7 cellular contexts compared by ENCODE assay signal in the genomic region with DNA sequence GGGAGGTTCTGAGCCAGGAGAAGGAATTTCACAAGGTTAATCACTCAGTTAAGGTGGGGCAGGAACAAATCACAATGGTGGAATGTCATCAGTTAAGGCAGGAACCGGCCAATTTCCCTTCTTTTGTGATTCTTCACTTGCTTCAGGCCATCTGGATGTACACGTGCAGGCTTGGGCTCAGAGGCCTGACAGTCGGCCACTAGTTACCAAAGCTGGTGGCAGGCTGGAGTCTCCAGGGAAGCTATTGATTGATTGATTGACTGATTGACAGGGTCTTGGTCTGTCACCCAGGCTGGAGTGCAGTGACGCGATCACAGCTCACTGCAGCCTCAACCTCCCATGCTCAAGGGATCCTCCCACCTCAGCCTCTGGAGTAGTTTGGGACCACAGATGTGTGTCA. TPM values are rescaled to one million over a fixed set of nuclear protein-coding genes. Genes with fewer than 3 reads are reported as not detected.
DNase-seq lines count a peak whose midpoint lies in the region; ATAC-seq and TF ChIP-seq lines count a peak whose summit lies in the region.
"Not testable (repeated sequence)": the region's sequence is repeated elsewhere in the genome, so short reads cannot be mapped to it uniquely, and the experiment has no call there.

No MANE protein-coding gene starts in this region.

- in situ Hi-C loops in GM23248 (cut with MboI); gastrocnemius medialis (cut with MboI; ENCODE audit: low sequenced_read_pairs in 4 of 4): not testable (repeated sequence)

- POLR2A ChIA-PET in RWPE1 (lab: Yijun Ruan, JAX; ENCODE audit: low non-redundant PET), result not testable (repeated sequence)

- 15 to 16% methylated on average over 5 of the region's 5 CpGs for WGBS in GM23248 (ENCODE audit: low coverage in 1 of 2, low lambda C conversion rate in 2 of 2, missing lambda C conversion rate in 2 of 2), 2 experiments

- H3K9ac ChIP-seq in GM23248, result peak overlapping the region; percentile 92

- H3K4me2 ChIP-seq in GM23248 (ENCODE audit: unreplicated experiment), result peak overlapping the region; percentile 100

- H3K4me1 ChIP-seq in GM23248 (ENCODE audit: insufficient read depth), result not testable (repeated sequence)
- H3K4me1 ChIP-seq in gastrocnemius medialis, result peaks cover 30 to 31% of the 10 kb centered on the region in 2 donors

- not testable (repeated sequence) for H4K20me1 ChIP-seq in GM23248 (ENCODE audit: insufficient read depth)

- not testable (repeated sequence) for H3K27me3 ChIP-seq in GM23248 (replicated peaks; ENCODE audit: insufficient read depth); gastrocnemius medialis

- not testable (repeated sequence) for H3K36me3 Mint-ChIP-seq in activated T-cell treated with anti-CD3 and anti-CD28 coated beads, Interleukin-2, amount 50 U/mL, for 72 hours (ENCODE audit: insufficient read depth in 2 of 2); central memory CD8-positive, alpha-beta T cell (ENCODE audit: insufficient read depth); mesothelial cell of epicardium

- H3K9me2 ChIP-seq in GM23248 (ENCODE audit: insufficient read depth), result not testable (repeated sequence)

- intact Hi-C loops in gastrocnemius medialis (cut with DNase I; ENCODE audit: low total_unique reads), result not testable (repeated sequence)

- H3K9me3 ChIP-seq in GM23248 (ENCODE audit: low read depth); gastrocnemius medialis: not testable (repeated sequence)

- peak; percentile 52 for DNase-seq in GM23248
- DNase-seq in RWPE1 (ENCODE audit: low spot score); activated T-cell treated with anti-CD3 and anti-CD28 coated beads, Interleukin-2, amount 50 U/mL, for 72 hours; central memory CD8-positive, alpha-beta T cell (ENCODE audit: low spot score in 2 of 2); mesothelial cell of epicardium (ENCODE audit: low spot score in 2 of 2, unreplicated experiment in 2 of 2); gastrocnemius medialis: not testable (repeated sequence)
- DNase-seq in foreskin fibroblast, result peak in 1 of 2 donors; percentile 27

- TF ChIP-seq POLR2A in gastrocnemius medialis (IDR thresholded peaks at IDR 0.05), result not testable (repeated sequence)

- not testable (repeated sequence) for H3K9me3 Mint-ChIP-seq in activated T-cell treated with anti-CD3 and anti-CD28 coated beads, Interleukin-2, amount 50 U/mL, for 72 hours; central memory CD8-positive, alpha-beta T cell; mesothelial cell of epicardium

- H3K4me3 ChIP-seq in GM23248, result peak overlapping the region; percentile 96
- H3K4me3 ChIP-seq in foreskin fibroblast (ENCODE audit: low read depth in 1 of 2, low read length in 2 of 2), result peak overlapping the region; percentile 98 to 99
- peak overlapping the region in 3 of 4 donors; percentile 86 to 100 (median 93) for H3K4me3 ChIP-seq in gastrocnemius medialis

- peak overlapping the region; percentile 90 to 96 for H3K4me3 Mint-ChIP-seq in activated T-cell treated with anti-CD3 and anti-CD28 coated beads, Interleukin-2, amount 50 U/mL, for 72 hours
- H3K4me3 Mint-ChIP-seq in central memory CD8-positive, alpha-beta T cell, result peak overlapping the region; percentile 88
- H3K4me3 Mint-ChIP-seq in mesothelial cell of epicardium, result peak overlapping the region; percentile 98

- H3K27ac ChIP-seq in GM23248, result peak overlapping the region; percentile 90
- peak overlapping the region; percentile 93 for H3K27ac ChIP-seq in RWPE1
- peak overlapping the region in 1 of 4 donors; percentile 92 for H3K27ac ChIP-seq in gastrocnemius medialis

- not testable (repeated sequence) for H3K27me3 Mint-ChIP-seq in activated T-cell treated with anti-CD3 and anti-CD28 coated beads, Interleukin-2, amount 50 U/mL, for 72 hours (ENCODE audit: low read depth); central memory CD8-positive, alpha-beta T cell; mesothelial cell of epicardium (ENCODE audit: low read depth)

- H3K36me3 ChIP-seq in GM23248 (ENCODE audit: low read depth); gastrocnemius medialis: not testable (repeated sequence)

- H3K4me1 Mint-ChIP-seq in activated T-cell treated with anti-CD3 and anti-CD28 coated beads, Interleukin-2, amount 50 U/mL, for 72 hours (ENCODE audit: low read depth), result peaks cover 48% of the 10 kb centered on the region
- peaks cover 34% of the 10 kb centered on the region for H3K4me1 Mint-ChIP-seq in central memory CD8-positive, alpha-beta T cell
- peaks cover 25% of the 10 kb centered on the region for H3K4me1 Mint-ChIP-seq in mesothelial cell of epicardium

- peak overlapping the region; percentile 96 for H2AFZ ChIP-seq in GM23248

- not testable (repeated sequence) for H3K27ac Mint-ChIP-seq in activated T-cell treated with anti-CD3 and anti-CD28 coated beads, Interleukin-2, amount 50 U/mL, for 72 hours; central memory CD8-positive, alpha-beta T cell (ENCODE audit: low read depth)
- peak overlapping the region; percentile 65 for H3K27ac Mint-ChIP-seq in mesothelial cell of epicardium

- not testable (repeated sequence) for TF ChIP-seq CTCF in RWPE1 (conservative IDR thresholded peaks at IDR 0.05; ENCODE audit: low read depth); foreskin fibroblast (IDR thresholded peaks at IDR 0.05; ENCODE audit: low read depth, low read length); mesothelial cell of epicardium (IDR thresholded peaks at IDR 0.05; ENCODE audit: unreplicated experiment); gastrocnemius medialis (IDR thresholded peaks at IDR 0.05 in 4 of 5, conservative IDR thresholded peaks at IDR 0.05 in 1 of 5)

- peaks cover 41% of the 10 kb centered on the region for H3K79me2 ChIP-seq in GM23248 (ENCODE audit: insufficient read depth)

- not testable (repeated sequence) for H3F3A ChIP-seq in GM23248 (ENCODE audit: insufficient read depth)

- ATAC-seq in activated T-cell treated with anti-CD3 and anti-CD28 coated beads, Interleukin-2, amount 50 U/mL, for 72 hours (replicated peaks in 1 of 2); central memory CD8-positive, alpha-beta T cell (replicated peaks; ENCODE audit: extremely low read depth, poor library complexity, severe bottlenecking); gastrocnemius medialis: not testable (repeated sequence)

- CTCF ChIA-PET in RWPE1 (lab: Yijun Ruan, JAX), result not testable (repeated sequence)

RNA-seq across cellular contexts. Expression of gene SUCLA2, which starts 0.9 kb away (rescaled TPM):
- total RNA-seq in GM23248 (2014; rRNA removed; shearing (Covaris generic)), result 39.1 and 48.6 TPM in 2 replicates
- 69.4 and 69.8 TPM in 2 replicates for polyA plus RNA-seq in GM23248 (2016; fragmentation: Nextera tagmentation; extraction: Ambion mirVana)
- 10 to 100 TPM; 35.0 to 45.0 TPM for total RNA-seq in activated T-cell treated with anti-CD3 and anti-CD28 coated beads, Interleukin-2, amount 50 U/mL, for 72 hours
- 39.3 to 41.1 TPM (median 40.0 TPM) in 3 replicates for total RNA-seq in mesothelial cell of epicardium
- total RNA-seq in gastrocnemius medialis, result 100 to 1,000 TPM in 2 of 4 donors, 10 to 100 TPM in 2; 82.2 to 142 (median 97.0) TPM

RNA-seq across cellular contexts. Expression of gene NUDT15, which starts 35.5 kb away (rescaled TPM):
- 17.8 and 20.0 TPM in 2 replicates for total RNA-seq in GM23248 (2014; rRNA removed; shearing (Covaris generic))
- polyA plus RNA-seq in GM23248 (2016; fragmentation: Nextera tagmentation; extraction: Ambion mirVana), result 19.5 and 19.6 TPM in 2 replicates
- 10 to 100 TPM; 15.1 to 18.0 TPM for total RNA-seq in activated T-cell treated with anti-CD3 and anti-CD28 coated beads, Interleukin-2, amount 50 U/mL, for 72 hours
- total RNA-seq in mesothelial cell of epicardium (10.4 to 10.8 TPM (median 10.6 TPM) in 3 replicates), gastrocnemius medialis (10 to 100 TPM in 2 of 4 donors, 1 to 10 TPM in 2; 7.1 to 13.9 (median 10.7) TPM)
